1 cellular context compared by ENCODE assay signal in the genomic region with DNA sequence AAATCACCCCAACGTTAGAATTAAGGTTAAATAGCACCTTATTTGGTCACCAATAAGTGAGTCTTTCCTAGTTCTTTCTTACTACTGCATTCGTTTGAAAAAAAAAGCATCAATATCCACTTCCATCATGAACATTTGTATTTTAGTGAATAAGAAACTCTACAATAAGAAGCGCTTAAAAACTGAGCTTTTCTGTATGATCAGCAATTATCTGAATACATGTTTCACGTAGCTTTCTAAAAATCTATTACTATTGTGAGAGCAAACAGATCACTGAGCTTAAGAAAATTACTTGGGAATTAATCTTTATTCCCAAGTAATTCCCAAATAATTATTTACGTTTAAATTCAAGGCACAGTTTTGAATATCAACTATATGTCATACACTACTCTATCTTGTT.
TF ChIP-seq lines count a peak whose summit lies in the region.

No MANE protein-coding gene starts in this region.

TF ChIP-seq in WTC11, 78 proteins besides CTCF, POLR2A, EP300 and RAD21 (continued from another document):
- TF ChIP-seq NFYB (CRISPR knock-in tag; conservative IDR thresholded peaks at IDR 0.05; ENCODE audit: low read depth) (no peak), NR3C1 (CRISPR knock-in tag; conservative IDR thresholded peaks at IDR 0.05; ENCODE audit: low read depth) (no peak), ATF1 (CRISPR knock-in tag; IDR thresholded peaks at IDR 0.05) (no peak), TP53 (CRISPR knock-in tag; IDR thresholded peaks at IDR 0.05) (no peak), RORB (CRISPR knock-in tag; IDR thresholded peaks at IDR 0.05) (no peak), SMAD3 (CRISPR knock-in tag; IDR thresholded peaks at IDR 0.05; ENCODE audit: borderline replicate concordance) (no peak), CREM (CRISPR knock-in tag; IDR thresholded peaks at IDR 0.05) (no peak)
- TF ChIP-seq, protein P1, sequence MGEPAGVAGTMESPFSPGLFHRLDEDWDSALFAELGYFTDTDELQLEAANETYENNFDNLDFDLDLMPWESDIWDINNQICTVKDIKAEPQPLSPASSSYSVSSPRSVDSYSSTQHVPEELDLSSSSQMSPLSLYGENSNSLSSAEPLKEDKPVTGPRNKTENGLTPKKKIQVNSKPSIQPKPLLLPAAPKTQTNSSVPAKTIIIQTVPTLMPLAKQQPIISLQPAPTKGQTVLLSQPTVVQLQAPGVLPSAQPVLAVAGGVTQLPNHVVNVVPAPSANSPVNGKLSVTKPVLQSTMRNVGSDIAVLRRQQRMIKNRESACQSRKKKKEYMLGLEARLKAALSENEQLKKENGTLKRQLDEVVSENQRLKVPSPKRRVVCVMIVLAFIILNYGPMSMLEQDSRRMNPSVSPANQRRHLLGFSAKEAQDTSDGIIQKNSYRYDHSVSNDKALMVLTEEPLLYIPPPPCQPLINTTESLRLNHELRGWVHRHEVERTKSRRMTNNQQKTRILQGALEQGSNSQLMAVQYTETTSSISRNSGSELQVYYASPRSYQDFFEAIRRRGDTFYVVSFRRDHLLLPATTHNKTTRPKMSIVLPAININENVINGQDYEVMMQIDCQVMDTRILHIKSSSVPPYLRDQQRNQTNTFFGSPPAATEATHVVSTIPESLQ (CRISPR knock-in tag; IDR thresholded peaks at IDR 0.05): no peak
